1 cellular context compared by ENCODE assay signal in the genomic region with DNA sequence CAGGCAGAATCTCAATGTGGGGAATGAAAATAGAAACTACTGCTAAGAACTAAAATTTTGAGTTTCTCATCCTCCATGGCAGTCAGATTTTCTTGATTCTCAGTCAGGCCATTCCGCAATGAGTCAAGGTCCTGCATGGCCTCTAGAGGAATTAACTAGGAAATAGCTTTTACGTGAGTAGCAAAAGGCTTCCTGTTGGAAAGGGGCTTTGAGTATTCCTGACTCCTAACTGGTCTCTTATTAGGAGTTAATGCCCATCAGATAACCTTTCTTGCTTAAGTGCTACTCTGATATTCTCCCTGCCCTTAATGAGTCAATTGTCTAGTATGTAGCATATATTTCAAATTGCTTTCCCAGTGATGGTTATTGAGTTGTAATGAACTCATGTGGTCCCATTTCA.
TF ChIP-seq lines count a peak whose summit lies in the region.

No MANE protein-coding gene starts in this region.

TF ChIP-seq in SK-N-SH, 30 proteins besides CTCF, POLR2A, EP300 and RAD21 (continued from another document):
- TF ChIP-seq, protein P1, sequence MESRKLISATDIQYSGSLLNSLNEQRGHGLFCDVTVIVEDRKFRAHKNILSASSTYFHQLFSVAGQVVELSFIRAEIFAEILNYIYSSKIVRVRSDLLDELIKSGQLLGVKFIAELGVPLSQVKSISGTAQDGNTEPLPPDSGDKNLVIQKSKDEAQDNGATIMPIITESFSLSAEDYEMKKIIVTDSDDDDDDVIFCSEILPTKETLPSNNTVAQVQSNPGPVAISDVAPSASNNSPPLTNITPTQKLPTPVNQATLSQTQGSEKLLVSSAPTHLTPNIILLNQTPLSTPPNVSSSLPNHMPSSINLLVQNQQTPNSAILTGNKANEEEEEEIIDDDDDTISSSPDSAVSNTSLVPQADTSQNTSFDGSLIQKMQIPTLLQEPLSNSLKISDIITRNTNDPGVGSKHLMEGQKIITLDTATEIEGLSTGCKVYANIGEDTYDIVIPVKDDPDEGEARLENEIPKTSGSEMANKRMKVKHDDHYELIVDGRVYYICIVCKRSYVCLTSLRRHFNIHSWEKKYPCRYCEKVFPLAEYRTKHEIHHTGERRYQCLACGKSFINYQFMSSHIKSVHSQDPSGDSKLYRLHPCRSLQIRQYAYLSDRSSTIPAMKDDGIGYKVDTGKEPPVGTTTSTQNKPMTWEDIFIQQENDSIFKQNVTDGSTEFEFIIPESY (IDR thresholded peaks at IDR 0.05; ENCODE audit: borderline replicate concordance, low read depth), result no peak
- no peak for TF ChIP-seq NFIC (IDR thresholded peaks at IDR 0.05; ENCODE audit: borderline replicate concordance)
